ENCODE assay signal across 7 cellular contexts in genomic region chr3:141561426-141562034, GRCh38.
DNase-seq lines count a peak whose midpoint lies in the region; ATAC-seq, FAIRE-seq and TF ChIP-seq lines count a peak whose summit lies in the region.

No MANE protein-coding gene starts in this region.

- peaks cover 0 to 7% of the 10 kb centered on the region in 2 experiments; a peak in 1 of 3 replicates for H3K36me3 ChIP-seq in HEK293 (ENCODE audit: control insufficient read depth in 2 of 2, insufficient read depth in 1 of 2, low read length in 2 of 2)
- peaks cover 26% of the 10 kb centered on the region for H3K36me3 ChIP-seq in astrocyte (ENCODE audit: insufficient read depth, low read length)

- no peak overlapping the region for H3K27ac Mint-ChIP-seq in astrocyte (ENCODE audit: unreplicated experiment)

- H3K9ac ChIP-seq in astrocyte (ENCODE audit: low read length) = no peak overlapping the region

- DNase-seq in DMS 273 treated with DMSO at 0.1 percent for 48 hours (lab: John Stamatoyannopoulos, UW) (peak; percentile 5), NOMO-1 treated with DMSO at 0.1 percent for 48 hours (lab: John Stamatoyannopoulos, UW; ENCODE audit: unreplicated experiment) (peak; percentile 75), astrocyte (ENCODE audit: low read depth) (peak; percentile 46), iris pigment epithelial cell (ENCODE audit: low read depth) (peak; percentile 69)
- DNase-seq in stimulated activated CD8-positive, alpha-beta memory T cell treated with anti-CD3 and anti-CD28 coated beads, Interleukin-15, amount 100 ng/mL, for 1 hour (ENCODE audit: low read depth) = peak; percentile 12

- peaks cover 8% of the 10 kb centered on the region for H3K36me3 Mint-ChIP-seq in astrocyte (ENCODE audit: low read depth, unreplicated experiment)

- no peak overlapping the region for H2AFZ ChIP-seq in astrocyte (ENCODE audit: low read depth, low read length)

- H3K79me2 ChIP-seq in astrocyte (ENCODE audit: insufficient read depth, low read length) = no peaks in the 10 kb centered on the region

- H3K9me3 ChIP-seq in HEK293 (ENCODE audit: control insufficient read depth, insufficient read depth, low read depth, low read length) = no peaks in the 10 kb centered on the region
- H3K9me3 ChIP-seq in astrocyte (ENCODE audit: insufficient read depth, low read depth, low read length) = no peaks in the 10 kb centered on the region

- H3K4me3 ChIP-seq in HEK293 (ENCODE audit: low read depth, low read length) (no peak overlapping the region), astrocyte (ENCODE audit: insufficient read depth, low read depth, low read length) (no peak overlapping the region)

- no peaks in the 10 kb centered on the region for H4K20me1 ChIP-seq in astrocyte (ENCODE audit: insufficient read depth, low read length)

- H3K27me3 ChIP-seq in astrocyte (ENCODE audit: insufficient read depth, low read length) = no peaks in the 10 kb centered on the region

- no peaks in the 10 kb centered on the region for H3K27me3 Mint-ChIP-seq in astrocyte (ENCODE audit: low read depth, unreplicated experiment)

- H3K27ac ChIP-seq in HEK293 (ENCODE audit: extremely low read depth, low read depth, low read length) = no peak overlapping the region
- no peak overlapping the region for H3K27ac ChIP-seq in astrocyte (ENCODE audit: low read depth, low read length)

- no peak overlapping the region for H3K4me3 Mint-ChIP-seq in astrocyte (ENCODE audit: unreplicated experiment)

- no peaks in the 10 kb centered on the region for H3K4me1 Mint-ChIP-seq in astrocyte (ENCODE audit: low read depth, unreplicated experiment)

- FAIRE-seq in astrocyte (lab: Jason Lieb, UNC) = no peak

- no peak overlapping the region for H3K4me2 ChIP-seq in astrocyte (ENCODE audit: low read length)

- peaks cover 3% of the 10 kb centered on the region; the same call in 1 of the 2 replicates for H3K4me1 ChIP-seq in HEK293 (ENCODE audit: control insufficient read depth, insufficient read depth, low read length)
- no peaks in the 10 kb centered on the region for H3K4me1 ChIP-seq in astrocyte (ENCODE audit: insufficient read depth, low read length)

- H3K9me3 Mint-ChIP-seq in astrocyte (ENCODE audit: unreplicated experiment) = no peaks in the 10 kb centered on the region

- 0 out of 2 replicates have a peak, but pooled peaks have one; percentile 24 for TF ChIP-seq CTCF in HEK293 (tag by site-specific recombination; IDR thresholded peaks at IDR 0.05)
- peak; percentile 97 for TF ChIP-seq CTCF in astrocyte (IDR thresholded peaks at IDR 0.05; ENCODE audit: insufficient read depth, low read depth, low read length)

- POLR2A ChIA-PET in HEK293 (lab: Yijun Ruan, JAX) = no interaction called here

- CTCF ChIA-PET in HEK293 (lab: Yijun Ruan, JAX) = interaction anchor here (0.8 to 5.5 kb wide), 21 partner anchors 8 to 306 kb away, joined by 3 to 79 read pairs (median 5); no protein-coding TSS in a partner anchor

- ATAC-seq in GM19455 (IDR thresholded peaks at IDR 0.05; ENCODE audit: unreplicated experiment) = no peak

TF ChIP-seq in HEK293, 187 proteins besides CTCF, POLR2A, EP300 and RAD21:
- TF ChIP-seq ZNF175 (tag by site-specific recombination; IDR thresholded peaks at IDR 0.05) = no peak
- TF ChIP-seq ZNF677 (tag by site-specific recombination; IDR thresholded peaks at IDR 0.05) = no peak
- TF ChIP-seq ZNF654 (tag by site-specific recombination; IDR thresholded peaks at IDR 0.05; ENCODE audit: low read depth) = peak; percentile 80
- no peak for TF ChIP-seq SCRT1 (tag by site-specific recombination; IDR thresholded peaks at IDR 0.05; ENCODE audit: borderline replicate concordance)
- no peak for TF ChIP-seq ZNF211 (tag by site-specific recombination; IDR thresholded peaks at IDR 0.05; ENCODE audit: low read depth)
- TF ChIP-seq ZFP41 (tag by site-specific recombination; IDR thresholded peaks at IDR 0.05; ENCODE audit: borderline replicate concordance) = no peak
- TF ChIP-seq ZNF626 (tag by site-specific recombination; IDR thresholded peaks at IDR 0.05) = no peak
- TF ChIP-seq ZNF660 (tag by site-specific recombination; IDR thresholded peaks at IDR 0.05) = 0 out of 2 replicates have a peak, but pooled peaks have one; percentile 18
- no peak for TF ChIP-seq ZSCAN4 (tag by site-specific recombination; IDR thresholded peaks at IDR 0.05)
- TF ChIP-seq ZNF426 (tag by site-specific recombination; IDR thresholded peaks at IDR 0.05) = no peak
- TF ChIP-seq GLI2 (tag by site-specific recombination; IDR thresholded peaks at IDR 0.05; ENCODE audit: borderline replicate concordance, low read depth) = no peak
- no peak for TF ChIP-seq ZNF692 (tag by site-specific recombination; IDR thresholded peaks at IDR 0.05)

Comparison
In these comparisons a context has a peak if more than half of its experiments do, and no peak if none do; other contexts are left out.
1. DNase-seq: peak in every context shown above with its lines; median percentile 75 in NOMO-1 treated with DMSO at 0.1 percent for 48 hours; 69 in iris pigment epithelial cell; 46 in astrocyte; 12 in stimulated activated CD8-positive, alpha-beta memory T cell treated with anti-CD3 and anti-CD28 coated beads, Interleukin-15, amount 100 ng/mL, for 1 hour; 5 in DMS 273 treated with DMSO at 0.1 percent for 48 hours.